8 cellular contexts compared by ENCODE assay signal in the genomic region with DNA sequence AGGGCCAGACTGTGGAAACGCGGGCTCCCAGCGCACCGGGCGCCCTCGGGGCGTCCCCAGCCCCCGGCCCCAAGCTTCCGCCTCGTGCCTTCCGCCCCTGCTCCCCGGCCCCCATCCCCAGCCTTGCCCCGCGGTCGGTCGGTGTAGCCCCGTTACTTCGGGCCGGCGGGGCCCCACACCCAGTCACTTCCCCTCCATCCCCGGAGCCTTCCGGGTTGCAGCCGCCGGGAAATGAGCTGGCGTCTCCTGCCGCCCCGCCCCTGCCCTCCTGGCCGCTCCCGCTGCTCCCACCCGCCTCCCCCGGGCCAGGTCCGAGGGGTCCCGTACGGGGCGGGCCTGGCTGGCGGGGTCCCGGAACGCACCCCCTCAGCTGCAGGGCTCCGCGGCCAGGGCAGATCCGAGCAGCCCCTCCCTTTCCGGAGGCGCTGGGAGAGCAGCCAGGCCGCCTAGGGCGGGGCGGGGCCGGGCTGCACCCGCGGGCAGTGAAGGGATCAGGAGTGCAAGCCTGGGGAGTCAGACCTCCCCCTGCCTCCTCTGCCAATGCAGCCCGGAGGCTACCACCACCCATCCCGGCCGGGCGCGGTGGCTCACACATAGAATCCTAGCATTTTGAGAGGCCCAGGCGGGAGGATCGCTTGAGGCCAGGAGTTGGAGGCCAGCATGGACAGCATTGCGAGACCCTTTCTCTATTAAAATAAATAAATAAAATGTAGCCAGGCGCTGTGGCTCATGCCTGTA. TPM values are rescaled to one million over a fixed set of nuclear protein-coding genes. Genes with fewer than 3 reads are reported as not detected.
DNase-seq lines count a peak whose midpoint lies in the region; ATAC-seq and TF ChIP-seq lines count a peak whose summit lies in the region.

No MANE protein-coding gene starts in this region.

- intact Hi-C loops in heart right ventricle (cut with DNase I) = loop anchor here in 2 of 10 donors (2.0 to 10.0 kb wide), 2 partner anchors 34 to 130 kb away; partner anchors contain the start of genes BUD31 (in 1 of the 2), PDAP1 (in 1 of the 2), ZKSCAN5 (in 1 of the 2) and ZNF394 (in 1 of the 2)

- H3K27ac ChIP-seq in HUES48 (ENCODE audit: low read depth, low read length) (no peak overlapping the region), SU-DHL-6 (ENCODE audit: low read depth, low read length) (peak overlapping the region; percentile 82), adipose tissue (ENCODE audit: low read depth, low read length) (peak overlapping the region; percentile 88), heart right ventricle (peak overlapping the region; percentile 91 to 98 (median 97))

- H4K20me1 ChIP-seq in SU-DHL-6 (ENCODE audit: low read depth, low read length) = peaks cover 6% of the 10 kb centered on the region; the same call in 1 of the 2 replicates

- H2AFZ ChIP-seq in SU-DHL-6 (ENCODE audit: low read depth, low read length, severe bottlenecking) = no peak overlapping the region

- peaks cover 49% of the 10 kb centered on the region for H3K79me2 ChIP-seq in SU-DHL-6 (ENCODE audit: insufficient read depth, low read length)

- DNase-seq in D341Med (ENCODE audit: low spot score) = peak; percentile 85
- peak; percentile 87 for DNase-seq in GM20000 (ENCODE audit: low spot score)
- DNase-seq in heart right ventricle = peak; percentile 81 to 87
- peak; percentile 57 for DNase-seq in pons (ENCODE audit: low spot score)
- no peak for DNase-seq in NCI-H187 (lab: John Stamatoyannopoulos, UW)

- H3K4me3 ChIP-seq in HUES48 (ENCODE audit: low read depth, low read length) (peak overlapping the region; percentile 83), SU-DHL-6 (ENCODE audit: insufficient read depth, low read length, poor library complexity, severe bottlenecking) (peak overlapping the region; percentile 70), heart right ventricle (peak overlapping the region; percentile 75 to 97 (median 90))

- H3K9ac ChIP-seq in HUES48 (ENCODE audit: low read depth, low read length) (no peak overlapping the region), SU-DHL-6 (ENCODE audit: low read length) (peak overlapping the region; percentile 91)

- H3K4me1 ChIP-seq in HUES48 (ENCODE audit: control insufficient read depth, insufficient read depth, low read length) (0 out of 2 replicates have a peak, but pooled peaks cover 12% of the 10 kb centered on the region), heart right ventricle (peaks cover 5 to 66% (median 42%) of the 10 kb centered on the region in 9 donors)

- H3K4me2 ChIP-seq in SU-DHL-6 (ENCODE audit: low read depth, low read length, poor library complexity, severe bottlenecking) = peak overlapping the region; percentile 63

- peaks cover 27% of the 10 kb centered on the region for H3F3A ChIP-seq in SU-DHL-6 (ENCODE audit: insufficient read depth)

- H3K27me3 ChIP-seq in HUES48 (ENCODE audit: control insufficient read depth, insufficient read depth, low read length) = no peaks in the 10 kb centered on the region
- H3K27me3 ChIP-seq in SU-DHL-6 (ENCODE audit: low read length) = no peaks in the 10 kb centered on the region
- no peaks in the 10 kb centered on the region for H3K27me3 ChIP-seq in heart right ventricle

- H3K9me3 ChIP-seq in HUES48 (ENCODE audit: control insufficient read depth, insufficient read depth, low read length) (no peaks in the 10 kb centered on the region), SU-DHL-6 (ENCODE audit: insufficient read depth, low read length) (no peaks in the 10 kb centered on the region), heart right ventricle (no peaks in the 10 kb centered on the region)

- ATAC-seq in heart right ventricle = peak; percentile 70 to 82 (median 76)

- 4 to 7% (median 4%) methylated on average over 46 to 58 of the region's 58 CpGs for WGBS in adipose tissue, 3 donors
- WGBS in heart right ventricle, 2 donors = 5 to 6% methylated on average over 42 to 58 of the region's 58 CpGs

- no peaks in the 10 kb centered on the region for H3K9me2 ChIP-seq in SU-DHL-6 (replicated peaks; ENCODE audit: insufficient read depth, low read length)

- TF ChIP-seq CTCF in GM20000 (IDR thresholded peaks at IDR 0.05; ENCODE audit: extremely low read depth, missing control alignments) (no peak), SU-DHL-6 (IDR thresholded peaks at IDR 0.05; ENCODE audit: insufficient read depth, low read length, poor library complexity, severe bottlenecking) (no peak), heart right ventricle (IDR thresholded peaks at IDR 0.05) (no peak)

- H3K36me3 ChIP-seq in HUES48 (ENCODE audit: control insufficient read depth, insufficient read depth, low read length) (peaks cover 8% of the 10 kb centered on the region), SU-DHL-6 (ENCODE audit: low read length) (no peaks in the 10 kb centered on the region), heart right ventricle (peaks cover 0 to 31% (median 0%) of the 10 kb centered on the region in 9 donors)

RNA-seq across cellular contexts. Expression of gene ARPC1B, which starts 0.7 kb away (rescaled TPM):
- 100 to 1,000 TPM in 2 of 3 donors, 10 to 100 TPM in 1; 62.2 to 282 (median 234) TPM for polyA plus RNA-seq in adipose tissue
- total RNA-seq in heart right ventricle = 10 to 100 TPM; 16.2 to 92.0 (median 19.0) TPM
- 100 to 1,000 TPM in 1 of 2 donors, 10 to 100 TPM in 1; 35.4 to 161 TPM for polyA plus RNA-seq in heart right ventricle

RNA-seq across cellular contexts. Expression of gene PDAP1, which starts 33.2 kb away (rescaled TPM):
- 100 to 1,000 TPM in 2 of 3 donors, 10 to 100 TPM in 1; 89.4 to 169 (median 152) TPM for polyA plus RNA-seq in adipose tissue
- total RNA-seq in heart right ventricle = 100 to 1,000 TPM in 3 of 10 donors, 10 to 100 TPM in 7; 89.7 to 130 (median 97.6) TPM
- polyA plus RNA-seq in heart right ventricle = 100 to 1,000 TPM in 1 of 2 donors, 10 to 100 TPM in 1; 71.4 to 312 TPM

RNA-seq across cellular contexts. Expression of gene BUD31, which starts 33.5 kb away (rescaled TPM):
- polyA plus RNA-seq in adipose tissue (100 to 1,000 TPM in 1 of 3 donors, 10 to 100 TPM in 2; 58.2 to 105 (median 76.8) TPM), heart right ventricle (100 to 1,000 TPM in 1 of 2 donors, 10 to 100 TPM in 1; 81.7 to 116 TPM)
- 10 to 100 TPM; 28.3 to 59.7 (median 40.9) TPM for total RNA-seq in heart right ventricle

RNA-seq across cellular contexts. Expression of gene ARPC1A, which starts 49.5 kb away (rescaled TPM):
- polyA plus RNA-seq in adipose tissue (100 to 1,000 TPM in 2 of 3 donors, 10 to 100 TPM in 1; 54.5 to 239 (median 109) TPM), heart right ventricle (100 to 1,000 TPM in 1 of 2 donors, 10 to 100 TPM in 1; 93.1 to 213 TPM)
- 100 to 1,000 TPM; 110 to 147 (median 134) TPM for total RNA-seq in heart right ventricle

Comparison
In these comparisons a context has a peak if more than half of its experiments do, and no peak if none do; other contexts are left out.
1. DNase-seq: peak in D341Med (single experiment), GM20000 (single experiment), heart right ventricle (2 of 2) and pons (single experiment); none in NCI-H187 (0 of 2).
2. Peak in every context shown above with its lines, with median percentiles within 50 percentile points of each other: H3K4me3 ChIP-seq.